Comparison of ENCODE assay signal across 8 cellular contexts in the genomic region with DNA sequence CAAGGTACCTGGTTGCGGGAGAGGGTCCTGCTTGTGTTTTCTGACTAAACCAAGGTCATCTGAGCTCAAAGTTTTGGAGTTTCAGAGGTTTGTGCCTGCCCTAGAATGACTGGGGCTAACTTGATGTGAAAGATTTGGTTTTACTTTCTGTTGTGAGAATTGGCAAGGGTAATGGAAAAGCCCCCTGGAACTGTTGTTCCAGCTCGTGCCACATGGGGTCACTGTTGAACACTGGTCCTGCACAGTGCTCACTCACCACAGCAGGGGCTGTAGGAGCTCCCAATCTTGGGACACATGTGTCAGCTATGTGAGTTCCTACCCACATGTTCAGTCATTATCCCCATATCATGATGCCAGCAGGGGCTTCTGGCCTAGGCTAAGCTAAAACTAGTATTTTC. TPM values are rescaled to one million over a fixed set of nuclear protein-coding genes. Genes with fewer than 3 reads are reported as not detected.
DNase-seq lines count a peak whose midpoint lies in the region; ATAC-seq and TF ChIP-seq lines count a peak whose summit lies in the region.

No MANE protein-coding gene starts in this region.

- DNase-seq in NCI-H82 (lab: John Stamatoyannopoulos, UW) (peak; percentile 54), NCI-H82 treated with DMSO at 0.1 percent for 48 hours (lab: John Stamatoyannopoulos, UW; ENCODE audit: unreplicated experiment) (no peak), M059J (ENCODE audit: low read depth) (peak; percentile 79), fibroblast of the aortic adventitia (ENCODE audit: low read depth) (peak; percentile 43)
- DNase-seq in activated CD4-positive, alpha-beta T cell treated with anti-CD3 and anti-CD28 coated beads, Interleukin-2, amount 50 U/mL, for 4 hours: peak; percentile 12 to 26
- DNase-seq in stimulated activated CD8-positive, alpha-beta memory T cell treated with anti-CD3 and anti-CD28 coated beads, Interleukin-15, amount 100 ng/mL, for 48 hours (ENCODE audit: low read depth in 2 of 2): peak; percentile 35 to 38

- ATAC-seq in GM19467 (IDR thresholded peaks at IDR 0.05; ENCODE audit: unreplicated experiment) (no peak), GM18868 (IDR thresholded peaks at IDR 0.05; ENCODE audit: unreplicated experiment) (no peak)

- H3K4me3 ChIP-seq in fibroblast of the aortic adventitia (ENCODE audit: low read depth, low read length): no peak overlapping the region

- TF ChIP-seq CTCF in fibroblast of the aortic adventitia (IDR thresholded peaks at IDR 0.05; ENCODE audit: insufficient read depth, low read length): peak; percentile 61

RNA-seq across cellular contexts. Expression of a gene that starts 6.5 kb away (rescaled TPM):
- not detected in 2 replicates for total RNA-seq in M059J (2014; rRNA removed; shearing (Covaris generic))
- total RNA-seq in fibroblast of the aortic adventitia (ENCODE audit: low replicate concordance): not detected in 2 replicates
